ENCODE assay signal across 8 cellular contexts in the genomic region with DNA sequence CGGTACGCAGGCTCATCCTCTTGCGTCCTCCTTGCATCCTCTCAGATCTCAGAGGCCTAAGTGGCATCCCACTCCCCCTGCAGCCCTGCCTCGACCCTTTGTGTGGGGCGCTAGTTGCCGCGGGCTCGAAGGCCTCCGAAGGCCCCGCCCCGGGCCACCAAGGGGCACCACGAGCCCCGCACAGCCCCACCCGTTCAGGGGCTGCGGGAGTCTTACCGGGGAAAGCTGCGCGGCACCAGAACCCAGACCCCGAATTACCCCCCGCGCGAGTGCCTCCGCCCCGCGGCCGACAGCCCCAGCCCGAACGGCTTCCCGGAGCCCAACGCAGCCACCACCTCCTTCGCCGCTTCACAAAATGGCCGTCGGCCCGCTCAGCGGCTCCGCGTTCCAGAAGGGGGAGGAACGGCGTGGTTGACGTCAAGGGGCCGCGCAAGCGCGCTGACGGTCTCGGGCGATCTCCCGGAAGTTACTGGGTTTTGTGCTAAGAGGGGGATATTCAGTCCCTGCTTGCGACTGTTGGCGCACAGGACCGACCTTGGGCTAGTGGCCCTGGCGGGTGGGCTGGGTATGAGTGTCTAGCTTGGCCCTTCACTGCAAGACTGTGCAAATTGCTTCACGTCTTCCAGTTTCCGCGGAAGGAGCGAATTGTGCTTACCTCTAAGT. TPM values are rescaled to one million over a fixed set of nuclear protein-coding genes. Genes with fewer than 3 reads are reported as not detected.
A peak's percentile ranks its signal among the peaks of the same experiment; 100 is the strongest.
DNase-seq lines count a peak whose midpoint lies in the region; ATAC-seq and TF ChIP-seq lines count a peak whose summit lies in the region.

A gene (minus strand): TSS at position 357 of the 663 bp plus-strand sequence. CDS start 31,977 bp downstream, outside the sequence.
A gene with protein sequence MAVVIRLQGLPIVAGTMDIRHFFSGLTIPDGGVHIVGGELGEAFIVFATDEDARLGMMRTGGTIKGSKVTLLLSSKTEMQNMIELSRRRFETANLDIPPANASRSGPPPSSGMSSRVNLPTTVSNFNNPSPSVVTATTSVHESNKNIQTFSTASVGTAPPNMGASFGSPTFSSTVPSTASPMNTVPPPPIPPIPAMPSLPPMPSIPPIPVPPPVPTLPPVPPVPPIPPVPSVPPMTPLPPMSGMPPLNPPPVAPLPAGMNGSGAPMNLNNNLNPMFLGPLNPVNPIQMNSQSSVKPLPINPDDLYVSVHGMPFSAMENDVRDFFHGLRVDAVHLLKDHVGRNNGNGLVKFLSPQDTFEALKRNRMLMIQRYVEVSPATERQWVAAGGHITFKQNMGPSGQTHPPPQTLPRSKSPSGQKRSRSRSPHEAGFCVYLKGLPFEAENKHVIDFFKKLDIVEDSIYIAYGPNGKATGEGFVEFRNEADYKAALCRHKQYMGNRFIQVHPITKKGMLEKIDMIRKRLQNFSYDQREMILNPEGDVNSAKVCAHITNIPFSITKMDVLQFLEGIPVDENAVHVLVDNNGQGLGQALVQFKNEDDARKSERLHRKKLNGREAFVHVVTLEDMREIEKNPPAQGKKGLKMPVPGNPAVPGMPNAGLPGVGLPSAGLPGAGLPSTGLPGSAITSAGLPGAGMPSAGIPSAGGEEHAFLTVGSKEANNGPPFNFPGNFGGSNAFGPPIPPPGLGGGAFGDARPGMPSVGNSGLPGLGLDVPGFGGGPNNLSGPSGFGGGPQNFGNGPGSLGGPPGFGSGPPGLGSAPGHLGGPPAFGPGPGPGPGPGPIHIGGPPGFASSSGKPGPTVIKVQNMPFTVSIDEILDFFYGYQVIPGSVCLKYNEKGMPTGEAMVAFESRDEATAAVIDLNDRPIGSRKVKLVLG (minus strand): TSS at position 357 of the 663 bp plus-strand sequence. CDS start 9,578 bp downstream, outside the sequence.

- H3K9me3 ChIP-seq in WERI-Rb-1 (ENCODE audit: severe bottlenecking) (no peaks in the 10 kb centered on the region), breast epithelium (no peaks in the 10 kb centered on the region), iPS-20b (ENCODE audit: insufficient read depth, low read depth, low read length) (no peaks in the 10 kb centered on the region)

- TF ChIP-seq POLR2A in breast epithelium (IDR thresholded peaks at IDR 0.05): peak; percentile 95

- H3K79me2 ChIP-seq in ACC112 (ENCODE audit: control insufficient read depth, insufficient read depth, low read length, unreplicated experiment): peaks cover 52% of the 10 kb centered on the region

- peak; percentile 97 for DNase-seq in NCI-H2227 (lab: John Stamatoyannopoulos, UW; ENCODE audit: unreplicated experiment)
- peak; percentile 94 for DNase-seq in WERI-Rb-1
- peak; percentile 87 to 94 for DNase-seq in breast epithelium (ENCODE audit: low spot score in 2 of 2)

- TF ChIP-seq CTCF in WERI-Rb-1 (IDR thresholded peaks at IDR 0.05; ENCODE audit: low read depth, low read length) (no peak; the same call in 1 of the 2 replicates), breast epithelium (IDR thresholded peaks at IDR 0.05) (peak in 1 of 3 donors; percentile 7)

- H3K27me3 ChIP-seq in ACC112 (ENCODE audit: insufficient read depth, low read length): no peaks in the 10 kb centered on the region
- H3K27me3 ChIP-seq in WERI-Rb-1 (ENCODE audit: insufficient read depth, low read depth, severe bottlenecking): no peaks in the 10 kb centered on the region
- H3K27me3 ChIP-seq in breast epithelium: no peaks in the 10 kb centered on the region
- no peaks in the 10 kb centered on the region for H3K27me3 ChIP-seq in iPS-20b (ENCODE audit: insufficient read depth, low read length)

- H3K9ac ChIP-seq in iPS-20b (ENCODE audit: low read depth, low read length): peak within 1 kb of the TSS; percentile 99

- intact Hi-C loops in breast epithelium (cut with DNase I; ENCODE audit: low total_unique reads): no loop called here

- peaks cover 11% of the 10 kb centered on the region for H3K36me3 ChIP-seq in ACC112 (ENCODE audit: insufficient read depth, low read length)
- peaks cover 22% of the 10 kb centered on the region for H3K36me3 ChIP-seq in WERI-Rb-1
- no peaks in the 10 kb centered on the region for H3K36me3 ChIP-seq in breast epithelium
- peaks cover 9% of the 10 kb centered on the region; the same call in 1 of the 2 replicates for H3K36me3 ChIP-seq in iPS-20b (ENCODE audit: insufficient read depth, low read depth, low read length)

- H3K4me3 ChIP-seq in ACC112 (ENCODE audit: low read depth, low read length): peak within 1 kb of the TSS; percentile 88
- peak within 1 kb of the TSS; percentile 62 for H3K4me3 ChIP-seq in WERI-Rb-1 (ENCODE audit: low read depth, low read length)
- peak within 1 kb of the TSS; percentile 72 to 93 (median 85) for H3K4me3 ChIP-seq in breast epithelium
- peak within 1 kb of the TSS; percentile 99 for H3K4me3 ChIP-seq in iPS-20b (ENCODE audit: low read length)
- H3K4me3 ChIP-seq in skin epidermis: peak within 1 kb of the TSS; percentile 68 to 97 (median 83)

- H3K27ac ChIP-seq in ACC112 (ENCODE audit: low read depth, low read length): peak within 1 kb of the TSS; percentile 79
- peak within 1 kb of the TSS; percentile 99 for H3K27ac ChIP-seq in WERI-Rb-1
- peak within 1 kb of the TSS; percentile 99 for H3K27ac ChIP-seq in breast epithelium
- H3K27ac ChIP-seq in iPS-20b (ENCODE audit: low read length): peak within 1 kb of the TSS; percentile 96
- peak within 1 kb of the TSS; percentile 87 to 100 (median 97) for H3K27ac ChIP-seq in skin epidermis

- peak; percentile 51 for ATAC-seq in GM18870 (IDR thresholded peaks at IDR 0.05; ENCODE audit: unreplicated experiment)
- peak; percentile 71 for ATAC-seq in HG03135 (IDR thresholded peaks at IDR 0.05; ENCODE audit: unreplicated experiment)

- H2AFZ ChIP-seq in ACC112 (ENCODE audit: low read length, unreplicated experiment): peak within 1 kb of the TSS; percentile 60

- H3K4me1 ChIP-seq in ACC112 (ENCODE audit: control insufficient read depth, insufficient read depth, low read length, unreplicated experiment): peaks cover 31% of the 10 kb centered on the region
- H3K4me1 ChIP-seq in breast epithelium: peaks cover 3 to 14% of the 10 kb centered on the region in 2 donors
- H3K4me1 ChIP-seq in iPS-20b (ENCODE audit: insufficient read depth, low read length): peaks cover 18% of the 10 kb centered on the region; the same call in 1 of the 2 replicates

RNA-seq across cellular contexts. Expression of the first gene that starts in this region (rescaled TPM):
- total RNA-seq in breast epithelium: 100 to 1,000 TPM in 2 of 3 donors, 10 to 100 TPM in 1; 41.1 to 135 (median 117) TPM

RNA-seq across cellular contexts. Expression of the second gene that starts in this region (rescaled TPM):
- total RNA-seq in breast epithelium: 10 to 100 TPM; 22.7 to 40.1 (median 34.4) TPM

Comparison
In these comparisons a context has a peak if more than half of its experiments do, and no peak if none do; other contexts are left out.
1. Peak in every context shown above with its lines: DNase-seq, ATAC-seq, H3K4me3 ChIP-seq and H3K27ac ChIP-seq.